Comparison of ENCODE assay signal across 22 cellular contexts in genomic region chr1:20373286-20373685, GRCh38.
"Had no signal": no experiment of that assay in that cellular context is flagged by ENCODE, and none has a peak within 500 bp of the region (broad histone marks: within the 10 kb centered on the region; RNA-seq: fewer than 3 reads in every experiment).

No MANE protein-coding gene starts in this region.

- H3K27ac ChIP-seq: adrenal gland, gastrocnemius medialis, heart left ventricle, left ventricle myocardium inferior had no signal

- H3K36me3 Mint-ChIP-seq: activated naive CD4-positive, alpha-beta T cell treated with anti-CD3 and anti-CD28 coated beads, Interleukin-2, amount 50 U/mL, for 72 hours had no signal

- H3K4me3 ChIP-seq: adrenal gland, gastrocnemius medialis, heart left ventricle, left ventricle myocardium inferior had no signal

- H3K36me3 ChIP-seq: adrenal gland, gastrocnemius medialis, heart left ventricle, left ventricle myocardium inferior had no signal

- FAIRE-seq: astrocyte, bronchial epithelial cell had no signal

- H3K9me3 ChIP-seq: adrenal gland, gastrocnemius medialis, heart left ventricle, left ventricle myocardium inferior had no signal

- H3K4me1 ChIP-seq: adrenal gland, gastrocnemius medialis, heart left ventricle, left ventricle myocardium inferior had no signal

- DNase-seq: activated CD4-positive, alpha-beta T cell treated with anti-CD3 and anti-CD28 coated beads, Interleukin-2, amount 50 U/mL, for 1 hour; activated CD8-positive, alpha-beta memory T cell treated with anti-CD3 and anti-CD28 coated beads for 24 hours; activated effector memory CD4-positive, alpha-beta T cell treated with anti-CD3 and anti-CD28 coated beads, Interleukin-2, amount 50 U/mL, for 16 hours; activated T-cell treated with anti-CD3 and anti-CD28 coated beads, Interleukin-2, amount 50 U/mL, for 72 hours; effector CD8-positive, alpha-beta T cell; gastrocnemius medialis; immature natural killer cell; kidney glomerular epithelial cell; left ventricle myocardium inferior; mammary epithelial cell; stimulated activated CD4-positive, alpha-beta T cell treated with anti-CD3 and anti-CD28 coated beads, Interleukin-4, amount 100 ng/mL, for 4 hours; stimulated activated naive CD4-positive, alpha-beta T cell had no signal

- H3K4me1 Mint-ChIP-seq: immature natural killer cell had no signal

- H3K27me3 ChIP-seq: adrenal gland had no signal

- H3K4me3 Mint-ChIP-seq: activated T-cell treated with anti-CD3 and anti-CD28 coated beads, Interleukin-2, amount 50 U/mL, for 72 hours; dendritic cell treated with granulocyte-macrophage colony-stimulating factor and Interleukin-4, amounts not matched to agents 40 ng/mL and 50 ng/mL, for 4 days; immature natural killer cell; neural crest cell had no signal

- ATAC-seq: activated CD4-positive, CD25-positive, alpha-beta regulatory T cell treated with anti-CD3 and anti-CD28 coated beads, Interleukin-2, amount 50 U/mL, for 24 hours; activated naive CD4-positive, alpha-beta T cell treated with anti-CD3 and anti-CD28 coated beads, Interleukin-2, amount 50 U/mL, for 72 hours; activated T-cell treated with anti-CD3 and anti-CD28 coated beads, Interleukin-2, amount 50 U/mL, for 72 hours; esophagus mucosa; gastrocnemius medialis; heart left ventricle; sciatic nerve had no signal

- H3K9me3 Mint-ChIP-seq: activated naive CD4-positive, alpha-beta T cell treated with anti-CD3 and anti-CD28 coated beads, Interleukin-2, amount 50 U/mL, for 72 hours; activated T-cell treated with anti-CD3 and anti-CD28 coated beads, Interleukin-2, amount 50 U/mL, for 72 hours; dendritic cell treated with granulocyte-macrophage colony-stimulating factor and Interleukin-4, amounts not matched to agents 40 ng/mL and 50 ng/mL, for 4 days; immature natural killer cell; neural crest cell had no signal

- H3K27ac Mint-ChIP-seq: activated naive CD4-positive, alpha-beta T cell treated with anti-CD3 and anti-CD28 coated beads, Interleukin-2, amount 50 U/mL, for 72 hours; activated T-cell treated with anti-CD3 and anti-CD28 coated beads, Interleukin-2, amount 50 U/mL, for 72 hours; dendritic cell treated with granulocyte-macrophage colony-stimulating factor and Interleukin-4, amounts not matched to agents 40 ng/mL and 50 ng/mL, for 4 days; immature natural killer cell had no signal
